Comparison of ENCODE assay signal across 17 cellular contexts in genomic region chrX:10246846-10247245, GRCh38.
DNase-seq lines count a peak whose midpoint lies in the region; TF ChIP-seq lines count a peak whose summit lies in the region.
"Had no signal": no experiment of that assay in that cellular context is flagged by ENCODE, and none has a peak within 500 bp of the region (broad histone marks: within the 10 kb centered on the region; RNA-seq: fewer than 3 reads in every experiment).

No MANE protein-coding gene starts in this region.

- no peaks in the 10 kb centered on the region for H3K9me3 ChIP-seq in thyroid gland

- no peak overlapping the region for H3K27ac ChIP-seq in thyroid gland
- H3K27ac ChIP-seq: GM23248 had no signal

- H3K27me3 ChIP-seq in thyroid gland, result no peaks in the 10 kb centered on the region

- H3K4me3 Mint-ChIP-seq in activated T-helper 2 cell treated with anti-CD3 and anti-CD28 coated beads, Interferon-gamma antibody, Interleukin-2, Interleukin-4, amounts not matched to agents 10 μg/mL and 5 μg/mL and 100 μg/mL, durations not matched to agents 14 hours and 24 hours and 36 hours (ENCODE audit: low read depth), result no peak overlapping the region
- H3K4me3 Mint-ChIP-seq: CD4-positive, alpha-beta memory T cell had no signal

- H3K36me3 Mint-ChIP-seq in activated T-helper 2 cell treated with anti-CD3 and anti-CD28 coated beads, Interferon-gamma antibody, Interleukin-2, Interleukin-4, amounts not matched to agents 10 μg/mL and 5 μg/mL and 100 μg/mL, durations not matched to agents 14 hours and 24 hours and 36 hours (ENCODE audit: low read depth), result no peaks in the 10 kb centered on the region
- H3K36me3 Mint-ChIP-seq: CD4-positive, alpha-beta memory T cell had no signal

- no peaks in the 10 kb centered on the region for H3K36me3 ChIP-seq in thyroid gland

- TF ChIP-seq POLR2A in thyroid gland (IDR thresholded peaks at IDR 0.05), result no peak

- H3K4me1 Mint-ChIP-seq in activated T-helper 2 cell treated with anti-CD3 and anti-CD28 coated beads, Interferon-gamma antibody, Interleukin-2, Interleukin-4, amounts not matched to agents 10 μg/mL and 5 μg/mL and 100 μg/mL, durations not matched to agents 14 hours and 24 hours and 36 hours (ENCODE audit: low read depth), result no peaks in the 10 kb centered on the region
- H3K4me1 Mint-ChIP-seq: CD4-positive, alpha-beta memory T cell had no signal

- no peak for TF ChIP-seq CTCF in thyroid gland (IDR thresholded peaks at IDR 0.05)

- intact Hi-C loops in thyroid gland (cut with DNase I), result no loop called here
- intact Hi-C loops in activated T-helper 2 cell treated with anti-CD3 and anti-CD28 coated beads, Interferon-gamma antibody, Interleukin-2, Interleukin-4, amounts not matched to agents 10 μg/mL and 5 μg/mL and 100 μg/mL, durations not matched to agents 14 hours and 24 hours and 36 hours (cut with micrococcal nuclease), result no loop called here

- no peak overlapping the region for H3K27ac Mint-ChIP-seq in activated T-helper 2 cell treated with anti-CD3 and anti-CD28 coated beads, Interferon-gamma antibody, Interleukin-2, Interleukin-4, amounts not matched to agents 10 μg/mL and 5 μg/mL and 100 μg/mL, durations not matched to agents 14 hours and 24 hours and 36 hours
- H3K27ac Mint-ChIP-seq: CD4-positive, alpha-beta memory T cell had no signal

- no peaks in the 10 kb centered on the region for H3K27me3 Mint-ChIP-seq in activated T-helper 2 cell treated with anti-CD3 and anti-CD28 coated beads, Interferon-gamma antibody, Interleukin-2, Interleukin-4, amounts not matched to agents 10 μg/mL and 5 μg/mL and 100 μg/mL, durations not matched to agents 14 hours and 24 hours and 36 hours (ENCODE audit: low read depth)
- H3K27me3 Mint-ChIP-seq: CD4-positive, alpha-beta memory T cell had no signal

- no peaks in the 10 kb centered on the region for H3K4me1 ChIP-seq in thyroid gland

- no peak overlapping the region for H3K4me3 ChIP-seq in thyroid gland (replicated peaks in 1 of 3)
- H3K4me3 ChIP-seq: GM12878, GM23248 had no signal

- no peaks in the 10 kb centered on the region for H3K9me3 Mint-ChIP-seq in activated T-helper 2 cell treated with anti-CD3 and anti-CD28 coated beads, Interferon-gamma antibody, Interleukin-2, Interleukin-4, amounts not matched to agents 10 μg/mL and 5 μg/mL and 100 μg/mL, durations not matched to agents 14 hours and 24 hours and 36 hours

- DNase-seq in G401 (ENCODE audit: low spot score) (peak; percentile 24), NCI-H446 treated with DMSO at 0.1 percent for 48 hours (lab: John Stamatoyannopoulos, UW) (peak; percentile 6), cerebellar cortex (ENCODE audit: low spot score) (peak; percentile 17), thyroid gland (peak; percentile 50 to 67), NCI-H748 treated with DMSO at 0.1 percent for 48 hours (lab: John Stamatoyannopoulos, UW) (no peak)
- no peak for DNase-seq in activated T-helper 2 cell treated with anti-CD3 and anti-CD28 coated beads, Interferon-gamma antibody, Interleukin-2, Interleukin-4, amounts not matched to agents 10 μg/mL and 5 μg/mL and 100 μg/mL, durations not matched to agents 14 hours and 24 hours and 36 hours (ENCODE audit: low spot score)
- DNase-seq: C1 segment of cervical spinal cord; Calu3; CD4-positive, alpha-beta memory T cell; COR-L47; DMS53; DND-41; GDM1; GM23248; H7; HCEC 1CT had no signal

- WGBS in thyroid gland, 2 donors, result 94 to 96% methylated on average over 2 of the region's 2 CpGs

- in situ Hi-C loops in G401 (cut with HindIII; ENCODE audit: low sequenced_read_pairs), result no loop called here

Comparison
In these comparisons a context has a peak if more than half of its experiments do, and no peak if none do; other contexts are left out.
1. DNase-seq: peak in G401 (single experiment), NCI-H446 treated with DMSO at 0.1 percent for 48 hours (single experiment), cerebellar cortex (single experiment) and thyroid gland (2 of 2); none in activated T-helper 2 cell treated with anti-CD3 and anti-CD28 coated beads, Interferon-gamma antibody, Interleukin-2, Interleukin-4, amounts not matched to agents 10 μg/mL and 5 μg/mL and 100 μg/mL, durations not matched to agents 14 hours and 24 hours and 36 hours (single experiment) and NCI-H748 treated with DMSO at 0.1 percent for 48 hours (single experiment).